ENCODE assay signal across 9 cellular contexts in genomic region chr10:50501899-50502556, GRCh38.
DNase-seq lines count a peak whose midpoint lies in the region; ATAC-seq lines count a peak whose summit lies in the region.
"Had no signal": no experiment of that assay in that cellular context is flagged by ENCODE, and none has a peak within 500 bp of the region (broad histone marks: within the 10 kb centered on the region; RNA-seq: fewer than 3 reads in every experiment).

No MANE protein-coding gene starts in this region.

- peaks cover 18% of the 10 kb centered on the region for H3K4me1 Mint-ChIP-seq in activated naive CD8-positive, alpha-beta T cell treated with anti-CD3 and anti-CD28 coated beads, Interleukin-2, amount 10 ng/mL, durations not matched to agents 7 days and 5 days
- peaks cover 59% of the 10 kb centered on the region for H3K4me1 Mint-ChIP-seq in stimulated activated effector memory CD8-positive, alpha-beta T cell treated with anti-CD3 and anti-CD28 coated beads, Interleukin-12 subunit alpha, Interleukin-12 subunit beta, amount 100 ng/mL, for 72 hours

- peaks cover 3% of the 10 kb centered on the region for H3K9me3 Mint-ChIP-seq in activated naive CD8-positive, alpha-beta T cell treated with anti-CD3 and anti-CD28 coated beads, Interleukin-2, amount 10 ng/mL, durations not matched to agents 7 days and 5 days
- no peaks in the 10 kb centered on the region for H3K9me3 Mint-ChIP-seq in stimulated activated effector memory CD8-positive, alpha-beta T cell treated with anti-CD3 and anti-CD28 coated beads, Interleukin-12 subunit alpha, Interleukin-12 subunit beta, amount 100 ng/mL, for 72 hours
- H3K9me3 Mint-ChIP-seq: memory B cell had no signal

- no peaks in the 10 kb centered on the region for H3K27me3 Mint-ChIP-seq in activated naive CD8-positive, alpha-beta T cell treated with anti-CD3 and anti-CD28 coated beads, Interleukin-2, amount 10 ng/mL, durations not matched to agents 7 days and 5 days
- H3K27me3 Mint-ChIP-seq: memory B cell had no signal

- H3K4me3 Mint-ChIP-seq in activated naive CD8-positive, alpha-beta T cell treated with anti-CD3 and anti-CD28 coated beads, Interleukin-2, amount 10 ng/mL, durations not matched to agents 7 days and 5 days, result no peak overlapping the region
- H3K4me3 Mint-ChIP-seq in stimulated activated effector memory CD8-positive, alpha-beta T cell treated with anti-CD3 and anti-CD28 coated beads, Interleukin-12 subunit alpha, Interleukin-12 subunit beta, amount 100 ng/mL, for 72 hours, result no peak overlapping the region
- H3K4me3 Mint-ChIP-seq: memory B cell had no signal

- POLR2A ChIA-PET in activated naive CD8-positive, alpha-beta T cell treated with anti-CD3 and anti-CD28 coated beads, Interleukin-2, amount 10 ng/mL, durations not matched to agents 7 days and 5 days (lab: Charles Lee), result no interaction called here

- peak; percentile 31 for DNase-seq in activated CD4-positive, alpha-beta T cell treated with anti-CD3 and anti-CD28 coated beads for 48 hours
- no peak for DNase-seq in activated CD4-positive, alpha-beta T cell treated with anti-CD3 and anti-CD28 coated beads for 4 hours
- no peak for DNase-seq in activated naive CD8-positive, alpha-beta T cell treated with anti-CD3 and anti-CD28 coated beads, Interleukin-2, amount 10 ng/mL, durations not matched to agents 7 days and 5 days
- DNase-seq in stimulated activated effector memory CD8-positive, alpha-beta T cell treated with anti-CD3 and anti-CD28 coated beads, Interleukin-12 subunit alpha, Interleukin-12 subunit beta, amount 100 ng/mL, for 72 hours (ENCODE audit: low spot score in 2 of 2), result no peak
- DNase-seq in T-helper 9 cell, result no peak
- no peak for DNase-seq in hippocampal formation (lab: John Stamatoyannopoulos, UW)
- DNase-seq in DMS53 treated with DMSO at 0.1 percent for 48 hours (lab: John Stamatoyannopoulos, UW; ENCODE audit: unreplicated experiment), result no peak

- ATAC-seq in HG02981 (IDR thresholded peaks at IDR 0.05; ENCODE audit: unreplicated experiment), result peak; percentile 39
- ATAC-seq in activated naive CD8-positive, alpha-beta T cell treated with anti-CD3 and anti-CD28 coated beads, Interleukin-2, amount 10 ng/mL, durations not matched to agents 7 days and 5 days (ENCODE audit: low read depth), result peak; percentile 62
- peak; percentile 49 for ATAC-seq in stimulated activated effector memory CD8-positive, alpha-beta T cell treated with anti-CD3 and anti-CD28 coated beads, Interleukin-12 subunit alpha, Interleukin-12 subunit beta, amount 100 ng/mL, for 72 hours

- no peak overlapping the region for H3K27ac Mint-ChIP-seq in activated naive CD8-positive, alpha-beta T cell treated with anti-CD3 and anti-CD28 coated beads, Interleukin-2, amount 10 ng/mL, durations not matched to agents 7 days and 5 days
- peak overlapping the region; percentile 60 for H3K27ac Mint-ChIP-seq in stimulated activated effector memory CD8-positive, alpha-beta T cell treated with anti-CD3 and anti-CD28 coated beads, Interleukin-12 subunit alpha, Interleukin-12 subunit beta, amount 100 ng/mL, for 72 hours
- H3K27ac Mint-ChIP-seq: memory B cell had no signal

- H3K36me3 Mint-ChIP-seq in activated naive CD8-positive, alpha-beta T cell treated with anti-CD3 and anti-CD28 coated beads, Interleukin-2, amount 10 ng/mL, durations not matched to agents 7 days and 5 days, result peaks cover 5% of the 10 kb centered on the region
- no peaks in the 10 kb centered on the region for H3K36me3 Mint-ChIP-seq in stimulated activated effector memory CD8-positive, alpha-beta T cell treated with anti-CD3 and anti-CD28 coated beads, Interleukin-12 subunit alpha, Interleukin-12 subunit beta, amount 100 ng/mL, for 72 hours
